Comparison of ENCODE assay signal across 1 cellular context in genomic region chr5:60843693-60844428, GRCh38.
A peak's percentile ranks its signal among the peaks of the same experiment; 100 is the strongest.
TF ChIP-seq lines count a peak whose summit lies in the region.

ELOVL7 (minus strand) TSS chr5:60844269; CDS start chr5:60787397, 56,872 bp downstream.

TF ChIP-seq in K562, 482 proteins besides CTCF, POLR2A, EP300 and RAD21 (continued from another document and continues in another):
- TF ChIP-seq ZNF592 (IDR thresholded peaks at IDR 0.05) (no peak), DNMT1 (IDR thresholded peaks at IDR 0.05) (no peak), SAFB2 (IDR thresholded peaks at IDR 0.05; ENCODE audit: borderline replicate concordance, low read depth, low read length, severe bottlenecking) (no peak), GTF2F1 (IDR thresholded peaks at IDR 0.05; ENCODE audit: low read depth, low read length) (no peak), ATF1 (CRISPR knock-in tag; IDR thresholded peaks at IDR 0.05) (no peak), ATF1 (tag; IDR thresholded peaks at IDR 0.05) (no peak), FIP1L1 (IDR thresholded peaks at IDR 0.05; ENCODE audit: low read depth, low read length, poor library complexity, severe bottlenecking) (peak; percentile 86), NFE2 (IDR thresholded peaks at IDR 0.05; ENCODE audit: low read depth) (no peak), ZNF217 (CRISPR knock-in tag; IDR thresholded peaks at IDR 0.05) (no peak), MAFF (IDR thresholded peaks at IDR 0.05; ENCODE audit: low read length) (no peak), ZNF318 (IDR thresholded peaks at IDR 0.05; ENCODE audit: borderline replicate concordance in 1 of 2, low read depth in 1 of 2) (no peak), PURB (CRISPR knock-in tag; IDR thresholded peaks at IDR 0.05; ENCODE audit: low read depth) (no peak), HMG20B (CRISPR knock-in tag; IDR thresholded peaks at IDR 0.05) (no peak), FOSL1 (tag; conservative IDR thresholded peaks at IDR 0.05) (no peak), MYBL2 (IDR thresholded peaks at IDR 0.05; ENCODE audit: low read depth) (no peak), MYBL2 (CRISPR knock-in tag; IDR thresholded peaks at IDR 0.05; ENCODE audit: borderline replicate concordance) (no peak), NFYB (IDR thresholded peaks at IDR 0.05; ENCODE audit: extremely low read depth, insufficient read length) (no peak), SMARCA5 (IDR thresholded peaks at IDR 0.05) (no peak), RBM14 (IDR thresholded peaks at IDR 0.05; ENCODE audit: borderline replicate concordance, insufficient read depth, low read depth, low read length) (0 out of 2 replicates have a peak, but pooled peaks have one; percentile 72), ARID4B (CRISPR knock-in tag; IDR thresholded peaks at IDR 0.05) (no peak; the same call in 1 of the 2 replicates), POLR2G (IDR thresholded peaks at IDR 0.05; ENCODE audit: low read depth, low read length) (peak; percentile 88), SUPT5H (IDR thresholded peaks at IDR 0.05) (peak; percentile 59; the same call in 1 of the 2 replicates), NFATC3 (IDR thresholded peaks at IDR 0.05) (no peak), DMBX1 (CRISPR knock-in tag; IDR thresholded peaks at IDR 0.05; ENCODE audit: borderline replicate concordance) (no peak), ZNF584 (CRISPR knock-in tag; IDR thresholded peaks at IDR 0.05; ENCODE audit: low read depth) (no peak), GTF2B (IDR thresholded peaks at IDR 0.05; ENCODE audit: extremely low read depth, insufficient read length) (no peak), CREBBP (IDR thresholded peaks at IDR 0.05; ENCODE audit: low read depth, low read length) (no peak), CBX5 (IDR thresholded peaks at IDR 0.05; ENCODE audit: borderline replicate concordance, low read depth) (no peak), ATF2 (CRISPR knock-in tag; IDR thresholded peaks at IDR 0.05) (no peak), MCM2 (IDR thresholded peaks at IDR 0.05; ENCODE audit: low read depth) (no peak), EHMT2 (IDR thresholded peaks at IDR 0.05) (no peak), ZEB2 (IDR thresholded peaks at IDR 0.05) (0 out of 2 replicates have a peak, but pooled peaks have one; percentile 11), NR0B1 (IDR thresholded peaks at IDR 0.05; ENCODE audit: partially characterized antibody) (no peak), ARID3B (CRISPR knock-in tag; IDR thresholded peaks at IDR 0.05; ENCODE audit: borderline replicate concordance) (0 out of 2 replicates have a peak, but pooled peaks have one; percentile 30), CC2D1A (IDR thresholded peaks at IDR 0.05) (no peak)
